ENCODE assay signal across 8 cellular contexts in genomic region chr10:132452216-132452650, GRCh38. TPM values are rescaled to one million over a fixed set of nuclear protein-coding genes. Genes with fewer than 3 reads are reported as not detected.
DNase-seq lines count a peak whose midpoint lies in the region; ATAC-seq and TF ChIP-seq lines count a peak whose summit lies in the region.

No MANE protein-coding gene starts in this region.

- no peaks in the 10 kb centered on the region for H3K27me3 ChIP-seq in A673 (replicated peaks; ENCODE audit: insufficient read depth, low read depth, low read length, poor library complexity)
- no peaks in the 10 kb centered on the region for H3K27me3 ChIP-seq in naive thymus-derived CD4-positive, alpha-beta T cell (ENCODE audit: control insufficient read depth in 2 of 2, insufficient read depth in 2 of 2, low read length in 2 of 2)

- H3K27ac ChIP-seq in A673 (ENCODE audit: low read depth, low read length, poor library complexity, severe bottlenecking): peak overlapping the region; percentile 42
- H3K27ac ChIP-seq in naive thymus-derived CD4-positive, alpha-beta T cell (ENCODE audit: low read depth, low read length): peak overlapping the region; percentile 88

- no peak overlapping the region for H3K4me3 Mint-ChIP-seq in activated naive CD8-positive, alpha-beta T cell treated with anti-CD3 and anti-CD28 coated beads for 36 hours
- peak overlapping the region in 9 of 10 donors; percentile 23 to 61 (median 45) for H3K4me3 Mint-ChIP-seq in naive thymus-derived CD4-positive, alpha-beta T cell
- H3K4me3 Mint-ChIP-seq in Calu3 (ENCODE audit: low read depth, unreplicated experiment): no peak overlapping the region

- no peaks in the 10 kb centered on the region for H3K27me3 Mint-ChIP-seq in activated naive CD8-positive, alpha-beta T cell treated with anti-CD3 and anti-CD28 coated beads for 36 hours
- no peaks in the 10 kb centered on the region for H3K27me3 Mint-ChIP-seq in naive thymus-derived CD4-positive, alpha-beta T cell
- no peaks in the 10 kb centered on the region for H3K27me3 Mint-ChIP-seq in Calu3 (ENCODE audit: unreplicated experiment)

- H3K4me1 ChIP-seq in A673 (ENCODE audit: insufficient read depth, low read length, poor library complexity, severe bottlenecking): peaks cover 26% of the 10 kb centered on the region
- peaks cover 19 to 30% of the 10 kb centered on the region in 2 donors for H3K4me1 ChIP-seq in naive thymus-derived CD4-positive, alpha-beta T cell (ENCODE audit: control insufficient read depth in 2 of 2, insufficient read depth in 2 of 2, low read length in 2 of 2)

- no peaks in the 10 kb centered on the region for H3K9me3 Mint-ChIP-seq in activated naive CD8-positive, alpha-beta T cell treated with anti-CD3 and anti-CD28 coated beads for 36 hours
- no peaks in the 10 kb centered on the region for H3K9me3 Mint-ChIP-seq in naive thymus-derived CD4-positive, alpha-beta T cell
- H3K9me3 Mint-ChIP-seq in Calu3 (ENCODE audit: low read depth, unreplicated experiment): no peaks in the 10 kb centered on the region

- H3K4me3 ChIP-seq in A673 (ENCODE audit: low read depth, low read length, poor library complexity, severe bottlenecking): no peak overlapping the region
- peak overlapping the region; percentile 31 for H3K4me3 ChIP-seq in naive thymus-derived CD4-positive, alpha-beta T cell (ENCODE audit: low read length)

- ATAC-seq in HG03442 (IDR thresholded peaks at IDR 0.05; ENCODE audit: unreplicated experiment): peak; percentile 8
- no peak for ATAC-seq in naive thymus-derived CD4-positive, alpha-beta T cell

- intact Hi-C loops in A673 (cut with micrococcal nuclease; ENCODE audit: unreplicated experiment): loop anchor here (2.0 kb wide), 1 partner anchor 63 kb away; no protein-coding TSS in a partner anchor
- intact Hi-C loops in naive thymus-derived CD4-positive, alpha-beta T cell (cut with micrococcal nuclease): loop anchor here in 1 of 2 donors (2.0 kb wide), 1 partner anchor 17 kb away; no protein-coding TSS in a partner anchor
- intact Hi-C loops in Calu3 (cut with micrococcal nuclease; ENCODE audit: unreplicated experiment): loop anchor here (2.0 kb wide), 1 partner anchor 65 kb away; no protein-coding TSS in a partner anchor

- BruUV-seq in A673 (replicated peaks; lab: Mats Ljungman, UMichigan): no TSS peak
- no TSS peak for BruUV-seq in Calu3 (replicated peaks; lab: Mats Ljungman, UMichigan)

- TF ChIP-seq CTCF in A673 (conservative IDR thresholded peaks at IDR 0.05; ENCODE audit: low read depth, low read length): no peak
- no peak for TF ChIP-seq CTCF in Calu3 (IDR thresholded peaks at IDR 0.05; ENCODE audit: unreplicated experiment)

- no peak for DNase-seq in A673 (ENCODE audit: low spot score)
- peak; percentile 55 for DNase-seq in activated naive CD8-positive, alpha-beta T cell treated with anti-CD3 and anti-CD28 coated beads for 36 hours
- DNase-seq in naive thymus-derived CD4-positive, alpha-beta T cell: peak in 1 of 9 donors; percentile 42
- DNase-seq in NCI-H2196 (lab: John Stamatoyannopoulos, UW; ENCODE audit: unreplicated experiment): no peak
- DNase-seq in CD1c-positive myeloid dendritic cell (ENCODE audit: extremely low spot score): no peak
- DNase-seq in Calu3: no peak
- no peak for DNase-seq in mucosa of gallbladder (ENCODE audit: low spot score)

- H3K9me3 ChIP-seq in A673 (ENCODE audit: low read depth, low read length, poor library complexity, severe bottlenecking): no peaks in the 10 kb centered on the region
- H3K9me3 ChIP-seq in naive thymus-derived CD4-positive, alpha-beta T cell (ENCODE audit: control insufficient read depth in 2 of 3, low read length in 3 of 3): no peaks in the 10 kb centered on the region

- POLR2A ChIA-PET in A673 (lab: Charles Lee; ENCODE audit: low non-redundant PET): no interaction called here
- POLR2A ChIA-PET in naive thymus-derived CD4-positive, alpha-beta T cell (lab: Charles Lee): interaction anchor here (1.0 to 2.4 kb wide), 5 partner anchors 9 to 65 kb away, joined by 4 to 8 read pairs (median 4); partner anchors contain the start of gene PWWP2B

- no peaks in the 10 kb centered on the region for H3K36me3 ChIP-seq in A673 (ENCODE audit: insufficient read depth, low read length, poor library complexity, severe bottlenecking)
- no peaks in the 10 kb centered on the region for H3K36me3 ChIP-seq in naive thymus-derived CD4-positive, alpha-beta T cell (ENCODE audit: control insufficient read depth in 2 of 3, insufficient read depth in 3 of 3, low read length in 3 of 3)

- H3K27ac Mint-ChIP-seq in activated naive CD8-positive, alpha-beta T cell treated with anti-CD3 and anti-CD28 coated beads for 36 hours: no peak overlapping the region
- peak overlapping the region; percentile 85 to 97 (median 93) for H3K27ac Mint-ChIP-seq in naive thymus-derived CD4-positive, alpha-beta T cell
- no peak overlapping the region for H3K27ac Mint-ChIP-seq in Calu3 (ENCODE audit: unreplicated experiment)

- no peaks in the 10 kb centered on the region for H3K36me3 Mint-ChIP-seq in activated naive CD8-positive, alpha-beta T cell treated with anti-CD3 and anti-CD28 coated beads for 36 hours
- no peaks in the 10 kb centered on the region for H3K36me3 Mint-ChIP-seq in naive thymus-derived CD4-positive, alpha-beta T cell
- peaks cover 4% of the 10 kb centered on the region for H3K36me3 Mint-ChIP-seq in Calu3 (ENCODE audit: insufficient read depth, unreplicated experiment)

- H3K4me1 Mint-ChIP-seq in activated naive CD8-positive, alpha-beta T cell treated with anti-CD3 and anti-CD28 coated beads for 36 hours: peaks cover 19% of the 10 kb centered on the region
- H3K4me1 Mint-ChIP-seq in naive thymus-derived CD4-positive, alpha-beta T cell: peaks cover 17 to 40% (median 29%) of the 10 kb centered on the region in 7 donors
- peaks cover 15% of the 10 kb centered on the region for H3K4me1 Mint-ChIP-seq in Calu3 (ENCODE audit: low read depth, unreplicated experiment)

- CTCF ChIA-PET in A673 (lab: Charles Lee): interaction anchor here (1.2 kb wide), 1 partner anchor 9 kb away, joined by 3 read pairs; no protein-coding TSS in a partner anchor
- CTCF ChIA-PET in naive thymus-derived CD4-positive, alpha-beta T cell (lab: Charles Lee): interaction anchor here (0.8 to 2.5 kb wide), 3 partner anchors 55 to 87 kb away, joined by 3 to 12 read pairs (median 4); partner anchors contain the start of gene PWWP2B
- CTCF ChIA-PET in Calu3 (lab: Charles Lee): interaction anchor here (0.6 kb wide), 1 partner anchor 16 kb away, joined by 5 read pairs; no protein-coding TSS in a partner anchor

RNA-seq across cellular contexts. Expression of gene PWWP2B, which starts 55.2 kb away (rescaled TPM):
- total RNA-seq in A673 (2021) (18.6 and 21.2 TPM in 2 replicates), Calu3 (2022) (12.9 and 15.8 TPM in 2 replicates), mucosa of gallbladder (52.9 TPM)
- total RNA-seq in activated naive CD8-positive, alpha-beta T cell treated with anti-CD3 and anti-CD28 coated beads for 36 hours: 1 to 10 TPM; 2.9 to 3.1 TPM
- 10 to 100 TPM in 4 of 5 experiments, 1 to 10 TPM in 1; 9.1 to 22.2 (median 12.1) TPM for total RNA-seq in naive thymus-derived CD4-positive, alpha-beta T cell
- polyA plus RNA-seq in naive thymus-derived CD4-positive, alpha-beta T cell: 1 to 10 TPM; 1.5 to 3.6 TPM

Comparison
In these comparisons a context has a peak if more than half of its experiments do, and no peak if none do; other contexts are left out.
1. H3K27ac Mint-ChIP-seq: peak in naive thymus-derived CD4-positive, alpha-beta T cell (9 of 9); none in activated naive CD8-positive, alpha-beta T cell treated with anti-CD3 and anti-CD28 coated beads for 36 hours (single experiment) and Calu3 (single experiment).
2. H3K4me3 Mint-ChIP-seq: peak in naive thymus-derived CD4-positive, alpha-beta T cell (9 of 10); none in activated naive CD8-positive, alpha-beta T cell treated with anti-CD3 and anti-CD28 coated beads for 36 hours (single experiment) and Calu3 (single experiment).